8 cellular contexts compared by ENCODE assay signal in genomic region chr7:139016931-139017511, GRCh38. TPM values are rescaled to one million over a fixed set of nuclear protein-coding genes. Genes with fewer than 3 reads are reported as not detected.
DNase-seq lines count a peak whose midpoint lies in the region; ATAC-seq and TF ChIP-seq lines count a peak whose summit lies in the region.

No MANE protein-coding gene starts in this region.

- peak; percentile 84 for TF ChIP-seq CTCF in DOHH2 (IDR thresholded peaks at IDR 0.05; ENCODE audit: low read depth, low read length, poor library complexity, severe bottlenecking)
- TF ChIP-seq CTCF in Panc1 (IDR thresholded peaks at IDR 0.05), result peak; percentile 88
- TF ChIP-seq CTCF in fibroblast of mammary gland (conservative IDR thresholded peaks at IDR 0.05; ENCODE audit: control insufficient read depth, insufficient read depth, low read depth, low read length), result peak; percentile 75
- peak; percentile 30 to 46 for TF ChIP-seq CTCF in tibial artery (IDR thresholded peaks at IDR 0.05)

- H3K4me2 ChIP-seq in DOHH2 (ENCODE audit: low read length), result no peak overlapping the region

- POLR2A ChIA-PET in Panc1 (lab: Charles Lee), result interaction anchor here (0.7 kb wide), 2 partner anchors 17 to 68 kb away, joined by 4 to 11 read pairs; no protein-coding TSS in a partner anchor

- H3K36me3 ChIP-seq in DOHH2 (ENCODE audit: control insufficient read depth, low read length) (no peaks in the 10 kb centered on the region), Panc1 (ENCODE audit: control insufficient read depth, insufficient read depth, low read length) (peaks cover 10% of the 10 kb centered on the region; the same call in 1 of the 2 replicates), tibial artery (no peaks in the 10 kb centered on the region)

- DNase-seq in KBM-7, result peak; percentile 70
- DNase-seq in Panc1 (ENCODE audit: low read depth, low spot score), result peak; percentile 66
- DNase-seq in activated T-cell treated with anti-CD3 and anti-CD28 coated beads, Interleukin-2, amount 50 U/mL, for 24 hours, result peak; percentile 56
- peak; percentile 76 for DNase-seq in fibroblast of mammary gland (ENCODE audit: low read depth)
- peak in 38 of 56 donors; percentile 7 to 76 (median 34) for DNase-seq in nucleus accumbens (lab: John Stamatoyannopoulos, UW)
- DNase-seq in tibial artery, result peak; percentile 58 to 66

- H3K79me2 ChIP-seq in DOHH2 (ENCODE audit: control insufficient read depth, low read length), result no peaks in the 10 kb centered on the region

- no peaks in the 10 kb centered on the region for H3K9me2 ChIP-seq in DOHH2 (replicated peaks; ENCODE audit: control insufficient read depth, low read length)

- H3K4me1 ChIP-seq in DOHH2 (ENCODE audit: control insufficient read depth, low read length) (no peaks in the 10 kb centered on the region), Panc1 (ENCODE audit: control insufficient read depth, insufficient read depth, low read length) (no peaks in the 10 kb centered on the region), tibial artery (no peaks in the 10 kb centered on the region)

- no peaks in the 10 kb centered on the region for H3F3A ChIP-seq in DOHH2 (ENCODE audit: control insufficient read depth, insufficient read depth)

- CTCF ChIA-PET in Panc1 (lab: Charles Lee), result interaction anchor here (0.6 to 1.5 kb wide), 8 partner anchors 8 to 219 kb away, joined by 3 to 6 read pairs (median 4); partner anchors contain the start of genes ATP6V0A4 and TMEM213

- H3K9me3 ChIP-seq in DOHH2 (ENCODE audit: control insufficient read depth, insufficient read depth, low read length) (no peaks in the 10 kb centered on the region), Panc1 (ENCODE audit: control insufficient read depth, insufficient read depth, low read depth, low read length) (no peaks in the 10 kb centered on the region), tibial artery (no peaks in the 10 kb centered on the region)

- no peaks in the 10 kb centered on the region for H3K27me3 Mint-ChIP-seq in activated T-cell treated with anti-CD3 and anti-CD28 coated beads, Interleukin-2, amount 50 U/mL, for 24 hours

- peaks cover 6% of the 10 kb centered on the region for H3K36me3 Mint-ChIP-seq in activated T-cell treated with anti-CD3 and anti-CD28 coated beads, Interleukin-2, amount 50 U/mL, for 24 hours (ENCODE audit: low read depth)

- H3K27me3 ChIP-seq in DOHH2 (ENCODE audit: control insufficient read depth, low read length), result 0 out of 2 replicates have a peak, but pooled peaks cover 4% of the 10 kb centered on the region
- no peaks in the 10 kb centered on the region for H3K27me3 ChIP-seq in Panc1 (ENCODE audit: control insufficient read depth, insufficient read depth, low read length)
- no peaks in the 10 kb centered on the region for H3K27me3 ChIP-seq in tibial artery

- no peak overlapping the region for H3K4me3 Mint-ChIP-seq in activated T-cell treated with anti-CD3 and anti-CD28 coated beads, Interleukin-2, amount 50 U/mL, for 24 hours

- peaks cover 5% of the 10 kb centered on the region for H3K4me1 Mint-ChIP-seq in activated T-cell treated with anti-CD3 and anti-CD28 coated beads, Interleukin-2, amount 50 U/mL, for 24 hours (ENCODE audit: low read depth)

- H3K27ac Mint-ChIP-seq in activated T-cell treated with anti-CD3 and anti-CD28 coated beads, Interleukin-2, amount 50 U/mL, for 24 hours, result no peak overlapping the region

- intact Hi-C loops in Panc1 (cut with micrococcal nuclease; ENCODE audit: unreplicated experiment), result loop anchor here (5.0 to 10.0 kb wide), 2 partner anchors 110 to 132 kb away; no protein-coding TSS in a partner anchor
- intact Hi-C loops in tibial artery (cut with DNase I; ENCODE audit: low total_unique reads), result no loop called here

- ATAC-seq in GM21576 (IDR thresholded peaks at IDR 0.05; ENCODE audit: unreplicated experiment) (peak; percentile 85), Panc1 (peak; percentile 97)

- H4K20me1 ChIP-seq in DOHH2 (ENCODE audit: control insufficient read depth, insufficient read depth, low read depth, low read length), result no peaks in the 10 kb centered on the region

- H3K4me3 ChIP-seq in DOHH2 (ENCODE audit: low read length), result no peak overlapping the region
- H3K4me3 ChIP-seq in Panc1 (ENCODE audit: low read depth in 2 of 2, low read length in 2 of 2), result no peak overlapping the region
- H3K4me3 ChIP-seq in fibroblast of mammary gland (ENCODE audit: control insufficient read depth, low read depth, low read length), result no peak overlapping the region
- H3K4me3 ChIP-seq in tibial artery, result no peak overlapping the region

- no peaks in the 10 kb centered on the region for H3K9me3 Mint-ChIP-seq in activated T-cell treated with anti-CD3 and anti-CD28 coated beads, Interleukin-2, amount 50 U/mL, for 24 hours

- no TSS peak for BruUV-seq in Panc1 (replicated peaks; lab: Mats Ljungman, UMichigan)

- in situ Hi-C loops in KBM-7 (cut with MboI; ENCODE audit: low pct_unique_long_range_greater_than_20kb, low sequenced_read_pairs) (no loop called here), Panc1 (cut with HindIII; ENCODE audit: low pct_unique_long_range_greater_than_20kb, low sequenced_read_pairs) (no loop called here)

- H3K27ac ChIP-seq in DOHH2 (ENCODE audit: low read depth, low read length) (no peak overlapping the region), Panc1 (ENCODE audit: low read length) (no peak overlapping the region), tibial artery (no peak overlapping the region)

RNA-seq across cellular contexts. Expression of gene ZC3HAV1L, which starts 18.8 kb away (rescaled TPM):
- 27.3 TPM for total RNA-seq in Panc1 (2021; ENCODE audit: unreplicated experiment)
- 8.3 TPM for polyA plus RNA-seq in Panc1 (2012; ENCODE audit: insufficient read length)

RNA-seq across cellular contexts. Expression of gene KIAA1549, which starts 35.8 kb away (rescaled TPM):
- total RNA-seq in Panc1 (2021; ENCODE audit: unreplicated experiment), result 14.1 TPM
- polyA plus RNA-seq in Panc1 (2012; ENCODE audit: insufficient read length), result 9.4 TPM

Comparison
In these comparisons a context has a peak if more than half of its experiments do, and no peak if none do; other contexts are left out.
1. CTCF ChIP-seq: peak in every context shown above with its lines; median percentile 88 in Panc1; 84 in DOHH2; 75 in fibroblast of mammary gland; 38 in tibial artery.